Comparison of ENCODE assay signal across 8 cellular contexts in genomic region chr3:49339947-49340800, GRCh38. TPM values are rescaled to one million over a fixed set of nuclear protein-coding genes. Genes with fewer than 3 reads are reported as not detected.
DNase-seq lines count a peak whose midpoint lies in the region; ATAC-seq and TF ChIP-seq lines count a peak whose summit lies in the region.

A gene with protein sequence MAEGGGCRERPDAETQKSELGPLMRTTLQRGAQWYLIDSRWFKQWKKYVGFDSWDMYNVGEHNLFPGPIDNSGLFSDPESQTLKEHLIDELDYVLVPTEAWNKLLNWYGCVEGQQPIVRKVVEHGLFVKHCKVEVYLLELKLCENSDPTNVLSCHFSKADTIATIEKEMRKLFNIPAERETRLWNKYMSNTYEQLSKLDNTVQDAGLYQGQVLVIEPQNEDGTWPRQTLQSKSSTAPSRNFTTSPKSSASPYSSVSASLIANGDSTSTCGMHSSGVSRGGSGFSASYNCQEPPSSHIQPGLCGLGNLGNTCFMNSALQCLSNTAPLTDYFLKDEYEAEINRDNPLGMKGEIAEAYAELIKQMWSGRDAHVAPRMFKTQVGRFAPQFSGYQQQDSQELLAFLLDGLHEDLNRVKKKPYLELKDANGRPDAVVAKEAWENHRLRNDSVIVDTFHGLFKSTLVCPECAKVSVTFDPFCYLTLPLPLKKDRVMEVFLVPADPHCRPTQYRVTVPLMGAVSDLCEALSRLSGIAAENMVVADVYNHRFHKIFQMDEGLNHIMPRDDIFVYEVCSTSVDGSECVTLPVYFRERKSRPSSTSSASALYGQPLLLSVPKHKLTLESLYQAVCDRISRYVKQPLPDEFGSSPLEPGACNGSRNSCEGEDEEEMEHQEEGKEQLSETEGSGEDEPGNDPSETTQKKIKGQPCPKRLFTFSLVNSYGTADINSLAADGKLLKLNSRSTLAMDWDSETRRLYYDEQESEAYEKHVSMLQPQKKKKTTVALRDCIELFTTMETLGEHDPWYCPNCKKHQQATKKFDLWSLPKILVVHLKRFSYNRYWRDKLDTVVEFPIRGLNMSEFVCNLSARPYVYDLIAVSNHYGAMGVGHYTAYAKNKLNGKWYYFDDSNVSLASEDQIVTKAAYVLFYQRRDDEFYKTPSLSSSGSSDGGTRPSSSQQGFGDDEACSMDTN (minus strand): TSS chr3:49340053. CDS start chr3:49340024, 29 bp downstream.

- H3K4me3 ChIP-seq in fibroblast of lung (replicated peaks in 1 of 4; ENCODE audit: control extremely low read depth in 1 of 4, insufficient read depth in 1 of 4, low read depth in 3 of 4, low read length in 4 of 4): peak within 1 kb of the TSS; percentile 85 to 93 (median 87)
- H3K4me3 ChIP-seq in naive thymus-derived CD4-positive, alpha-beta T cell (ENCODE audit: low read length): peak within 1 kb of the TSS; percentile 89

- peaks cover 2% of the 10 kb centered on the region for H3K36me3 ChIP-seq in fibroblast of lung (ENCODE audit: control insufficient read depth, insufficient read depth, low read length)
- peaks cover 0 to 13% (median 5%) of the 10 kb centered on the region in 3 experiments for H3K36me3 ChIP-seq in naive thymus-derived CD4-positive, alpha-beta T cell (ENCODE audit: control insufficient read depth in 2 of 3, insufficient read depth in 3 of 3, low read length in 3 of 3)

- H3K4me1 ChIP-seq in fibroblast of lung (ENCODE audit: control insufficient read depth, extremely low read depth, insufficient read depth, low read length): peaks cover 8% of the 10 kb centered on the region
- peaks cover 23 to 30% of the 10 kb centered on the region in 2 donors for H3K4me1 ChIP-seq in naive thymus-derived CD4-positive, alpha-beta T cell (ENCODE audit: control insufficient read depth in 2 of 2, insufficient read depth in 2 of 2, low read length in 2 of 2)

- peaks cover 45% of the 10 kb centered on the region for H3K4me1 Mint-ChIP-seq in activated T-helper 1 cell treated with anti-CD3 and anti-CD28 coated beads, Interleukin-12 subunit alpha, Interleukin-12 subunit beta, Interleukin-2, Interleukin-4 antibody, amounts not matched to agents 30 ng/mL and 10 ng/mL and 1 ng/mL, durations not matched to agents 14 hours and 24 hours and 36 hours (ENCODE audit: low read depth)
- H3K4me1 Mint-ChIP-seq in naive thymus-derived CD4-positive, alpha-beta T cell: peaks cover 32 to 61% (median 47%) of the 10 kb centered on the region in 7 donors
- H3K4me1 Mint-ChIP-seq in stimulated activated naive B cell treated with anti-CD40 and anti-IgM and Interleukin-4, amounts not matched to agents 10 μg/mL and 1 μg/mL and 100 μg/mL, for 72 hours: peaks cover 32 to 75% of the 10 kb centered on the region in 2 donors

- H3K4me3 Mint-ChIP-seq in activated T-helper 1 cell treated with anti-CD3 and anti-CD28 coated beads, Interleukin-12 subunit alpha, Interleukin-12 subunit beta, Interleukin-2, Interleukin-4 antibody, amounts not matched to agents 30 ng/mL and 10 ng/mL and 1 ng/mL, durations not matched to agents 14 hours and 24 hours and 36 hours: peak within 1 kb of the TSS; percentile 92
- H3K4me3 Mint-ChIP-seq in naive thymus-derived CD4-positive, alpha-beta T cell: peak within 1 kb of the TSS; percentile 81 to 96 (median 86)
- H3K4me3 Mint-ChIP-seq in stimulated activated naive B cell treated with anti-CD40 and anti-IgM and Interleukin-4, amounts not matched to agents 10 μg/mL and 1 μg/mL and 100 μg/mL, for 72 hours: peak within 1 kb of the TSS; percentile 95 to 99

- intact Hi-C loops in activated T-helper 1 cell treated with anti-CD3 and anti-CD28 coated beads, Interleukin-12 subunit alpha, Interleukin-12 subunit beta, Interleukin-2, Interleukin-4 antibody, amounts not matched to agents 30 ng/mL and 10 ng/mL and 1 ng/mL, durations not matched to agents 14 hours and 24 hours and 36 hours (cut with micrococcal nuclease): loop anchor here (1.0 to 5.0 kb wide), 14 partner anchors 18 to 897 kb away; partner anchors contain the start of genes APEH, CCDC71, DAG1 and GNAI2
- intact Hi-C loops in naive thymus-derived CD4-positive, alpha-beta T cell (cut with micrococcal nuclease): loop anchor here (1.0 to 5.0 kb wide), 21 partner anchors 18 to 703 kb away; partner anchors contain the start of genes APEH (in 2 of the 2), DAG1 (in 2 of the 2), GPX1 (in 2 of the 2) and NICN1 (in 2 of the 2)

- H3K27ac ChIP-seq in fibroblast of lung (ENCODE audit: insufficient read depth, low read length): peak within 1 kb of the TSS; percentile 92
- H3K27ac ChIP-seq in naive thymus-derived CD4-positive, alpha-beta T cell (ENCODE audit: low read depth, low read length): peak within 1 kb of the TSS; percentile 95

- TF ChIP-seq CTCF in LNCAP (IDR thresholded peaks at IDR 0.05): peak; percentile 51
- TF ChIP-seq CTCF in fibroblast of lung (conservative IDR thresholded peaks at IDR 0.05 in 1 of 2, IDR thresholded peaks at IDR 0.05 in 1 of 2; ENCODE audit: low read depth in 1 of 2, low read length in 2 of 2): peak; percentile 45 to 60

- no peaks in the 10 kb centered on the region for H3K9me3 ChIP-seq in fibroblast of lung (ENCODE audit: control insufficient read depth, insufficient read depth, low read depth, low read length)
- no peaks in the 10 kb centered on the region for H3K9me3 ChIP-seq in naive thymus-derived CD4-positive, alpha-beta T cell (ENCODE audit: control insufficient read depth in 2 of 3, low read length in 3 of 3)

- no peaks in the 10 kb centered on the region for H4K20me1 ChIP-seq in fibroblast of lung (ENCODE audit: control insufficient read depth, extremely low read depth, insufficient read depth, low read length)

- no peaks in the 10 kb centered on the region for H3K27me3 ChIP-seq in fibroblast of lung (ENCODE audit: control insufficient read depth, insufficient read depth, low read length)
- no peaks in the 10 kb centered on the region for H3K27me3 ChIP-seq in naive thymus-derived CD4-positive, alpha-beta T cell (ENCODE audit: control insufficient read depth in 2 of 2, insufficient read depth in 2 of 2, low read length in 2 of 2)

- H3K9ac ChIP-seq in fibroblast of lung (ENCODE audit: insufficient read depth, low read length): peak within 1 kb of the TSS; percentile 77

- POLR2A ChIA-PET in naive thymus-derived CD4-positive, alpha-beta T cell (lab: Charles Lee): interaction anchor here (0.5 to 4.6 kb wide), 46 partner anchors 8 to 959 kb away, joined by 3 to 80 read pairs (median 4); partner anchors contain the start of genes CCDC71, DAG1, GPX1 and HYAL3

- H3K4me2 ChIP-seq in fibroblast of lung (ENCODE audit: extremely low read depth, insufficient read depth, low read length): peak within 1 kb of the TSS; percentile 94

- no peaks in the 10 kb centered on the region for H3K27me3 Mint-ChIP-seq in activated T-helper 1 cell treated with anti-CD3 and anti-CD28 coated beads, Interleukin-12 subunit alpha, Interleukin-12 subunit beta, Interleukin-2, Interleukin-4 antibody, amounts not matched to agents 30 ng/mL and 10 ng/mL and 1 ng/mL, durations not matched to agents 14 hours and 24 hours and 36 hours (ENCODE audit: insufficient read depth)
- H3K27me3 Mint-ChIP-seq in naive thymus-derived CD4-positive, alpha-beta T cell: no peaks in the 10 kb centered on the region
- no peaks in the 10 kb centered on the region for H3K27me3 Mint-ChIP-seq in stimulated activated naive B cell treated with anti-CD40 and anti-IgM and Interleukin-4, amounts not matched to agents 10 μg/mL and 1 μg/mL and 100 μg/mL, for 72 hours

- peak within 1 kb of the TSS; percentile 100 for H3K27ac Mint-ChIP-seq in activated T-helper 1 cell treated with anti-CD3 and anti-CD28 coated beads, Interleukin-12 subunit alpha, Interleukin-12 subunit beta, Interleukin-2, Interleukin-4 antibody, amounts not matched to agents 30 ng/mL and 10 ng/mL and 1 ng/mL, durations not matched to agents 14 hours and 24 hours and 36 hours
- peak within 1 kb of the TSS; percentile 95 to 99 (median 98) for H3K27ac Mint-ChIP-seq in naive thymus-derived CD4-positive, alpha-beta T cell
- peak within 1 kb of the TSS; percentile 97 for H3K27ac Mint-ChIP-seq in stimulated activated naive B cell treated with anti-CD40 and anti-IgM and Interleukin-4, amounts not matched to agents 10 μg/mL and 1 μg/mL and 100 μg/mL, for 72 hours

- peak; percentile 91 for ATAC-seq in naive thymus-derived CD4-positive, alpha-beta T cell
- peak; percentile 86 to 90 for ATAC-seq in stimulated activated naive B cell treated with anti-CD40 and anti-IgM and Interleukin-4, amounts not matched to agents 10 μg/mL and 1 μg/mL and 100 μg/mL, for 72 hours (replicated peaks)

- peak; percentile 90 for DNase-seq in EH (ENCODE audit: low read depth)
- DNase-seq in GOT3 (lab: John Stamatoyannopoulos, UW): peak; percentile 35
- DNase-seq in RPMI7951 (ENCODE audit: low read depth): peak; percentile 91
- DNase-seq in activated T-helper 1 cell treated with anti-CD3 and anti-CD28 coated beads, Interleukin-12 subunit alpha, Interleukin-12 subunit beta, Interleukin-2, Interleukin-4 antibody, amounts not matched to agents 30 ng/mL and 10 ng/mL and 1 ng/mL, durations not matched to agents 14 hours and 24 hours and 36 hours (ENCODE audit: low spot score): peak; percentile 93
- DNase-seq in fibroblast of lung (ENCODE audit: low read depth in 2 of 2): peak; percentile 86 to 92
- peak; percentile 78 to 93 (median 91) for DNase-seq in naive thymus-derived CD4-positive, alpha-beta T cell
- DNase-seq in stimulated activated naive B cell treated with anti-CD40 and anti-IgM and Interleukin-4, amounts not matched to agents 10 μg/mL and 1 μg/mL and 100 μg/mL, for 72 hours: peak; percentile 95

- CTCF ChIA-PET in naive thymus-derived CD4-positive, alpha-beta T cell (lab: Charles Lee): interaction anchor here (0.6 to 2.3 kb wide), 22 partner anchors 10 to 169 kb away, joined by 3 to 45 read pairs (median 4); partner anchors contain the start of genes GPX1, KLHDC8B, NICN1 and RHOA

- peaks cover 33% of the 10 kb centered on the region for H3K79me2 ChIP-seq in fibroblast of lung (ENCODE audit: control insufficient read depth, insufficient read depth, low read length)

- no peaks in the 10 kb centered on the region for H3K9me3 Mint-ChIP-seq in activated T-helper 1 cell treated with anti-CD3 and anti-CD28 coated beads, Interleukin-12 subunit alpha, Interleukin-12 subunit beta, Interleukin-2, Interleukin-4 antibody, amounts not matched to agents 30 ng/mL and 10 ng/mL and 1 ng/mL, durations not matched to agents 14 hours and 24 hours and 36 hours
- H3K9me3 Mint-ChIP-seq in naive thymus-derived CD4-positive, alpha-beta T cell: peaks cover 0 to 1% (median 0%) of the 10 kb centered on the region in 11 donors
- H3K9me3 Mint-ChIP-seq in stimulated activated naive B cell treated with anti-CD40 and anti-IgM and Interleukin-4, amounts not matched to agents 10 μg/mL and 1 μg/mL and 100 μg/mL, for 72 hours: peaks cover 0 to under 1% of the 10 kb centered on the region in 2 donors

- H2AFZ ChIP-seq in fibroblast of lung (ENCODE audit: low read length): peak within 1 kb of the TSS; percentile 81

- H3K36me3 Mint-ChIP-seq in activated T-helper 1 cell treated with anti-CD3 and anti-CD28 coated beads, Interleukin-12 subunit alpha, Interleukin-12 subunit beta, Interleukin-2, Interleukin-4 antibody, amounts not matched to agents 30 ng/mL and 10 ng/mL and 1 ng/mL, durations not matched to agents 14 hours and 24 hours and 36 hours (ENCODE audit: low read depth): peaks cover 19% of the 10 kb centered on the region
- H3K36me3 Mint-ChIP-seq in naive thymus-derived CD4-positive, alpha-beta T cell: peaks cover 3 to 8% (median 5%) of the 10 kb centered on the region in 5 donors
- H3K36me3 Mint-ChIP-seq in stimulated activated naive B cell treated with anti-CD40 and anti-IgM and Interleukin-4, amounts not matched to agents 10 μg/mL and 1 μg/mL and 100 μg/mL, for 72 hours: peaks cover 11 to 14% of the 10 kb centered on the region in 2 donors

RNA-seq across cellular contexts. Expression of the gene that starts here (rescaled TPM):
- 12.9 and 14.5 TPM in 2 replicates for total RNA-seq in RPMI7951 (2014; rRNA removed; shearing (Covaris generic))
- total RNA-seq in activated T-helper 1 cell treated with anti-CD3 and anti-CD28 coated beads, Interleukin-12 subunit alpha, Interleukin-12 subunit beta, Interleukin-2, Interleukin-4 antibody, amounts not matched to agents 30 ng/mL and 10 ng/mL and 1 ng/mL, durations not matched to agents 14 hours and 24 hours and 36 hours: 84.4 and 90.2 TPM in 2 replicates
- 20.3 and 28.7 TPM in 2 replicates for total RNA-seq in fibroblast of lung
- polyA plus RNA-seq in fibroblast of lung: 47.1 and 53.9 TPM in 2 replicates
- polyA plus RNA-seq in fibroblast of lung (2012): 38.9 and 44.5 TPM in 2 replicates
- 44.3 and 60.1 TPM in 2 replicates for polyA minus RNA-seq in fibroblast of lung (ENCODE audit: low replicate concordance)
- 100 to 1,000 TPM in 4 of 5 experiments, 10 to 100 TPM in 1; 98.3 to 135 (median 109) TPM for total RNA-seq in naive thymus-derived CD4-positive, alpha-beta T cell
- polyA plus RNA-seq in naive thymus-derived CD4-positive, alpha-beta T cell: 10 to 100 TPM; 54.6 to 82.5 TPM

Comparison
In these comparisons a context has a peak if more than half of its experiments do, and no peak if none do; other contexts are left out.
1. Peak in every context shown above with its lines: DNase-seq, ATAC-seq, H3K4me3 ChIP-seq and H3K27ac ChIP-seq.
2. DNase-seq: peak in every context shown above with its lines; median percentile 95 in stimulated activated naive B cell treated with anti-CD40 and anti-IgM and Interleukin-4, amounts not matched to agents 10 μg/mL and 1 μg/mL and 100 μg/mL, for 72 hours; 93 in activated T-helper 1 cell treated with anti-CD3 and anti-CD28 coated beads, Interleukin-12 subunit alpha, Interleukin-12 subunit beta, Interleukin-2, Interleukin-4 antibody, amounts not matched to agents 30 ng/mL and 10 ng/mL and 1 ng/mL, durations not matched to agents 14 hours and 24 hours and 36 hours; 91 in RPMI7951; 91 in naive thymus-derived CD4-positive, alpha-beta T cell; 90 in EH; 89 in fibroblast of lung; 35 in GOT3.